In genomic region chr5:172873513-172873912, GRCh38 we compare ENCODE assay signal across 14 cellular contexts. TPM values are rescaled to one million over a fixed set of nuclear protein-coding genes. Genes with fewer than 3 reads are reported as not detected.
DNase-seq lines count a peak whose midpoint lies in the region; ATAC-seq and TF ChIP-seq lines count a peak whose summit lies in the region.
"Had no signal": no experiment of that assay in that cellular context is flagged by ENCODE, and none has a peak within 500 bp of the region (broad histone marks: within the 10 kb centered on the region; RNA-seq: fewer than 3 reads in every experiment).

No MANE protein-coding gene starts in this region.

- TF ChIP-seq CTCF in Panc1 (IDR thresholded peaks at IDR 0.05) (no peak), dorsolateral prefrontal cortex (IDR thresholded peaks at IDR 0.05 in 54 of 56, conservative IDR thresholded peaks at IDR 0.05 in 2 of 56; ENCODE audit: low read depth in 1 of 56, partially characterized antibody in 56 of 56) (no peak), testis (IDR thresholded peaks at IDR 0.05) (no peak)

- in situ Hi-C loops in Panc1 (cut with HindIII; ENCODE audit: low pct_unique_long_range_greater_than_20kb, low sequenced_read_pairs): no loop called here

- no peaks in the 10 kb centered on the region for H3K27me3 ChIP-seq in Panc1 (ENCODE audit: control insufficient read depth, insufficient read depth, low read length)
- no peaks in the 10 kb centered on the region for H3K27me3 ChIP-seq in dorsolateral prefrontal cortex
- H3K27me3 ChIP-seq in muscle layer of colon (ENCODE audit: control insufficient read depth in 1 of 2, insufficient read depth in 2 of 2, low read length in 2 of 2): no peaks in the 10 kb centered on the region
- no peaks in the 10 kb centered on the region for H3K27me3 ChIP-seq in testis
- H3K27me3 ChIP-seq: MG63 had no signal

- DNase-seq in Panc1 (ENCODE audit: low read depth, low spot score) (no peak), dorsolateral prefrontal cortex (no peak), testis (no peak), NOMO-1 treated with dmso at 0.1 percent for 144 hours (lab: John Stamatoyannopoulos, UW; ENCODE audit: unreplicated experiment) (no peak), iPS-NIHi7 (ENCODE audit: extremely low spot score) (no peak)
- DNase-seq: activated CD4-positive, alpha-beta T cell treated with anti-CD3 and anti-CD28 coated beads, Interleukin-2, amount 10 ng/mL, durations not matched to agents 24 days and 14 days; natural killer cell; stimulated activated CD4-positive, alpha-beta T cell treated with anti-CD3 and anti-CD28 coated beads, Interleukin-12 subunit alpha, Interleukin-12 subunit beta, amount 100 ng/mL, for 4 hours; T-cell had no signal

- 68 to 100% methylated on average over 1 to 3 of the region's 3 CpGs for WGBS in testis, 2 donors

- POLR2A ChIA-PET in Panc1 (lab: Charles Lee): interaction anchor here (1.4 kb wide), 1 partner anchor 102 kb away, joined by 4 read pairs; the partner anchor contains the start of gene DUSP1

- intact Hi-C loops in Panc1 (cut with micrococcal nuclease; ENCODE audit: unreplicated experiment) (no loop called here), dorsolateral prefrontal cortex (cut with DNase I) (loop anchor here (1.0 to 10.0 kb wide), 4 partner anchors 36 to 102 kb away; partner anchors contain the start of gene DUSP1 (in 1 of the 2)), testis (cut with DNase I; ENCODE audit: low total_unique reads) (loop anchor here (10.0 kb wide), 1 partner anchor 79 kb away; no protein-coding TSS in a partner anchor)

- CTCF ChIA-PET in Panc1 (lab: Charles Lee): no interaction called here

- no peak for TF ChIP-seq POLR2A in testis (IDR thresholded peaks at IDR 0.05)

- H3K27ac ChIP-seq in Panc1 (ENCODE audit: low read length) (peak overlapping the region; percentile 98), dorsolateral prefrontal cortex (peak overlapping the region in 58 of 59 donors; percentile 16 to 96 (median 90)), muscle layer of colon (ENCODE audit: low read depth, low read length) (peak overlapping the region; percentile 97), testis (peak overlapping the region; percentile 81)
- H3K27ac ChIP-seq: HL-60 had no signal

- H3K9me3 ChIP-seq in Panc1 (ENCODE audit: control insufficient read depth, insufficient read depth, low read depth, low read length): no peaks in the 10 kb centered on the region
- no peaks in the 10 kb centered on the region for H3K9me3 ChIP-seq in muscle layer of colon (ENCODE audit: low read length)
- no peaks in the 10 kb centered on the region for H3K9me3 ChIP-seq in testis
- H3K9me3 ChIP-seq: MG63 had no signal

- H3K36me3 ChIP-seq in Panc1 (ENCODE audit: control insufficient read depth, insufficient read depth, low read length): no peaks in the 10 kb centered on the region
- H3K36me3 ChIP-seq in muscle layer of colon (ENCODE audit: insufficient read depth, low read length): no peaks in the 10 kb centered on the region
- H3K36me3 ChIP-seq in testis (ENCODE audit: low read depth, missing control alignments): no peaks in the 10 kb centered on the region

- peak overlapping the region; percentile 39 for H3K9ac ChIP-seq in muscle layer of colon (ENCODE audit: low read length)

- no TSS peak for BruUV-seq in Panc1 (replicated peaks; lab: Mats Ljungman, UMichigan)

- H3K4me3 ChIP-seq in Panc1 (ENCODE audit: low read depth in 2 of 2, low read length in 2 of 2): no peak overlapping the region
- peak overlapping the region in 7 of 59 donors; percentile 3 to 26 (median 18) for H3K4me3 ChIP-seq in dorsolateral prefrontal cortex
- H3K4me3 ChIP-seq in muscle layer of colon (ENCODE audit: low read depth in 1 of 2, low read length in 2 of 2): no peak overlapping the region
- no peak overlapping the region for H3K4me3 ChIP-seq in testis
- H3K4me3 ChIP-seq: MG63 had no signal

- ATAC-seq in Panc1: no peak
- ATAC-seq in GM18909 (IDR thresholded peaks at IDR 0.05; ENCODE audit: poor library complexity, unreplicated experiment): no peak
- ATAC-seq in GM21360 (IDR thresholded peaks at IDR 0.05; ENCODE audit: unreplicated experiment): no peak
- ATAC-seq: natural killer cell, T-cell had no signal

- H3K4me1 ChIP-seq in Panc1 (ENCODE audit: control insufficient read depth, insufficient read depth, low read length) (peaks cover 89% of the 10 kb centered on the region), muscle layer of colon (ENCODE audit: insufficient read depth, low read length) (peaks cover 64% of the 10 kb centered on the region), testis (peaks cover 72% of the 10 kb centered on the region)

RNA-seq across cellular contexts. Expression of gene ERGIC1, which starts 39.5 kb away (rescaled TPM):
- total RNA-seq in Panc1 (2021; ENCODE audit: unreplicated experiment) (206 TPM), dorsolateral prefrontal cortex (100 to 1,000 TPM in 4 of 120 experiments, 10 to 100 TPM in 116; 48.4 to 109 (median 68.1) TPM), testis (10 to 100 TPM; 89.8 to 100.0 TPM)
- 419 TPM for polyA plus RNA-seq in Panc1 (2012; ENCODE audit: insufficient read length)
- 94.1 TPM for polyA plus RNA-seq in testis (ENCODE audit: insufficient read depth, low read depth, low replicate concordance)
